2 cellular contexts compared by ENCODE assay signal in genomic region chr7:121531175-121532070, GRCh38.
TF ChIP-seq lines count a peak whose summit lies in the region.

No MANE protein-coding gene starts in this region.

TF ChIP-seq in SK-N-SH, 30 proteins besides CTCF, POLR2A, EP300 and RAD21 (continued from another document):
- 0 out of 2 replicates have a peak, but pooled peaks have one; percentile 7 for TF ChIP-seq PBX3 (IDR thresholded peaks at IDR 0.05)

TF ChIP-seq in GM23338, 12 proteins besides CTCF, POLR2A, EP300 and RAD21 (continued from another document):
- no peak for TF ChIP-seq ZNF462 (CRISPR knock-in tag; IDR thresholded peaks at IDR 0.05)
- TF ChIP-seq EZH2 (IDR thresholded peaks at IDR 0.05; ENCODE audit: low read depth, unreplicated experiment): no peak
- no peak for TF ChIP-seq REST (IDR thresholded peaks at IDR 0.05; ENCODE audit: unreplicated experiment)
- no peak for TF ChIP-seq POLR2AphosphoS5 (IDR thresholded peaks at IDR 0.05; ENCODE audit: low read depth)
- no peak for TF ChIP-seq ZNF114 (CRISPR knock-in tag; IDR thresholded peaks at IDR 0.05)
- no peak for TF ChIP-seq JUNB (IDR thresholded peaks at IDR 0.05; ENCODE audit: unreplicated experiment)
